Comparison of ENCODE assay signal across 26 cellular contexts in the genomic region with DNA sequence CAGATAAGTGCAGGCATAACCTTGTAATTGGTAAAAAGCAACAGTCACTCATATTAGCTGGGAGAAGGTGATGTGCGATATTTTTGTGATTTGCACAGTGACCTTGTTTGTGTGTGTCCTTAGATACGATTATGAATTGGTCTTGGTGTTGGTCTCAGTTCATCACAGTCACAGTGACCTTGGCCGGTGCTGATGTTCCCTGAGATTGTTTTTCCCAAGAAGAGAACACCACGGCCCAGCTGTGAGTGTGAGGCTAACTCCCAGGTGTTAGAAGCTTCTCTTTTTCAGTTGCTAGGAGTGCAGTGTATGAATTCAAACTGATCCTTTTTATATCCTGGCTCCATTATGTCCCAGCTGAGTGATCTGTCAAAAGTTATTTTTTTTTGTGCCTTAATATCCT. TPM values are rescaled to one million over a fixed set of nuclear protein-coding genes. Genes with fewer than 3 reads are reported as not detected.
"Had no signal": no experiment of that assay in that cellular context is flagged by ENCODE, and none has a peak within 500 bp of the region (broad histone marks: within the 10 kb centered on the region; RNA-seq: fewer than 3 reads in every experiment).

No MANE protein-coding gene starts in this region.

- H3K4me1 ChIP-seq: colonic mucosa, esophagus squamous epithelium, gastrocnemius medialis, heart right ventricle, left lung, lower lobe of right lung had no signal

- ATAC-seq: effector memory CD8-positive, alpha-beta T cell; esophagus mucosa; heart right ventricle; left cardiac atrium; left lung; left ventricle myocardium superior; lower lobe of right lung; mucosa of descending colon had no signal

- H3K36me3 Mint-ChIP-seq: mesothelial cell of epicardium had no signal

- H3K4me1 Mint-ChIP-seq: mesothelial cell of epicardium had no signal

- H3K27ac ChIP-seq: colonic mucosa, epithelial cell of prostate, esophagus squamous epithelium, gastrocnemius medialis, heart right ventricle, left lung, lower lobe of right lung had no signal

- H3K27me3 Mint-ChIP-seq: dendritic cell treated with granulocyte-macrophage colony-stimulating factor and Interleukin-4, amounts not matched to agents 40 ng/mL and 50 ng/mL, for 4 days; effector memory CD8-positive, alpha-beta T cell had no signal

- H3K9me3 ChIP-seq: colonic mucosa, esophagus squamous epithelium, gastrocnemius medialis, heart right ventricle, left lung, lower lobe of right lung, mucosa of descending colon had no signal

- DNase-seq: colonic mucosa; cortex of kidney; effector CD8-positive, alpha-beta T cell; effector memory CD8-positive, alpha-beta T cell; endodermal cell; erythroblast; esophagus squamous epithelium; foreskin fibroblast; foreskin melanocyte; gastrocnemius medialis; glutamatergic neuron; head of caudate nucleus; heart right ventricle; hippocampal formation; left cardiac atrium; left ventricle myocardium superior; lower lobe of right lung; mesenchymal stem cell; mucosa of descending colon had no signal

- H3K4me3 ChIP-seq: colonic mucosa, esophagus squamous epithelium, gastrocnemius medialis, heart right ventricle, left lung, lower lobe of right lung, mucosa of descending colon had no signal

- H3K36me3 ChIP-seq: colonic mucosa, esophagus squamous epithelium, gastrocnemius medialis, heart right ventricle, left lung, lower lobe of right lung had no signal

- H3K27me3 ChIP-seq: colonic mucosa, esophagus squamous epithelium, gastrocnemius medialis, heart right ventricle, left lung had no signal

- H3K9me3 Mint-ChIP-seq: dendritic cell treated with granulocyte-macrophage colony-stimulating factor and Interleukin-4, amounts not matched to agents 40 ng/mL and 50 ng/mL, for 4 days; endodermal cell; mesothelial cell of epicardium had no signal

- H3K27ac Mint-ChIP-seq: dendritic cell treated with granulocyte-macrophage colony-stimulating factor and Interleukin-4, amounts not matched to agents 40 ng/mL and 50 ng/mL, for 4 days; effector memory CD8-positive, alpha-beta T cell; endodermal cell; mesothelial cell of epicardium had no signal

- H3K4me3 Mint-ChIP-seq: dendritic cell treated with granulocyte-macrophage colony-stimulating factor and Interleukin-4, amounts not matched to agents 40 ng/mL and 50 ng/mL, for 4 days; effector memory CD8-positive, alpha-beta T cell; endodermal cell; mesothelial cell of epicardium had no signal

RNA-seq across cellular contexts. Expression of gene TRHDE, which starts 46.2 kb away (rescaled TPM):
- total RNA-seq: lung microvascular endothelial cell, myocyte had no signal
